Comparison of ENCODE assay signal across 8 cellular contexts in the genomic region with DNA sequence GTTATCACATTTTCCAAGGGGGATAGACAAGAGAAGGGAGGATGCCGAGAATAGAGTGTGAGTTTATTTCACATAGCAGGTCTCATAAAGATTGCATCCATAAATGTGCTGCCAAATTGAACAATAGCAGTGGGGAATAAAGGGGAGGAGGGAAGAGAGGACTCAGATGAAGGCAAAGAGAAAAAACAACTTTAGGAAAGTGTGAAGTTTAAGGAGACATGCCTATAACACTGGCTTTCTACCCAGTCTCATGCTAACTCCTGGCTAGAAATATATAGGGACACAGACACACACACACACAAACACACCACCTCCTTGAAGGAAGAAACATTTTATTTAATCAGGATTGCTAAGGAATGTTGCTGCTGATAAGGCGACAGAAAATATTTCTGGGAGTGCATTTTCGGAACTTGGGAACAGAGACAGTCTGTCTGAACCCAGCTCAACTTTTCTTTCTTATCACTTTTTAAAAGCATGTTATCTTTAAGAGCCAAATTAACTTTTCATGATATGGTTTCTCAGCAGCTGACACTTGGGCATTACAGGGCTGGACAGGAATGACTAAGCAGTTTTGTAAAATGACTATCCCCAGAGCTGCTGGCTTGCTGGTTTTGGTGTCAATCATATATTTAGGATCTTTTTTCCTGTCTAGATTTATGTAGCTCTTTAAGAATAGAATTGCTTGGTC.
DNase-seq lines count a peak whose midpoint lies in the region; ATAC-seq and TF ChIP-seq lines count a peak whose summit lies in the region.

No MANE protein-coding gene starts in this region.

- H3K36me3 ChIP-seq in body of pancreas (replicated peaks in 1 of 2; ENCODE audit: insufficient read depth in 1 of 2, low read depth in 2 of 2) = no peaks in the 10 kb centered on the region
- H3K36me3 ChIP-seq in OCI-LY7 (ENCODE audit: insufficient read depth, low read length) = no peaks in the 10 kb centered on the region

- H3K4me2 ChIP-seq in OCI-LY7 (ENCODE audit: low read length) = no peak overlapping the region

- ATAC-seq in GM19351 (IDR thresholded peaks at IDR 0.05; ENCODE audit: unreplicated experiment) (peak; percentile 48), HG03196 (IDR thresholded peaks at IDR 0.05; ENCODE audit: unreplicated experiment) (peak; percentile 57), body of pancreas (peak; percentile 50), omental fat pad (ENCODE audit: low FRiP score) (peak; percentile 67)

- no peaks in the 10 kb centered on the region for H3K9me3 Mint-ChIP-seq in activated CD4-positive, alpha-beta memory T cell treated with anti-CD3 and anti-CD28 coated beads for 36 hours

- DNase-seq in body of pancreas (no peak), omental fat pad (ENCODE audit: low spot score) (no peak), OCI-LY7 (ENCODE audit: low spot score) (no peak), AML-193 (lab: John Stamatoyannopoulos, UW) (no peak)
- no peak for DNase-seq in activated CD4-positive, alpha-beta memory T cell treated with anti-CD3 and anti-CD28 coated beads for 36 hours
- DNase-seq in stimulated activated CD4-positive, alpha-beta T cell treated with anti-CD3 and anti-CD28 coated beads, Interleukin-12 subunit alpha, Interleukin-12 subunit beta, amount 100 ng/mL, for 4 hours = no peak

- no peaks in the 10 kb centered on the region for H3K9me2 ChIP-seq in OCI-LY7 (ENCODE audit: insufficient read depth, low read length)

- H3K9me3 ChIP-seq in body of pancreas = no peaks in the 10 kb centered on the region
- H3K9me3 ChIP-seq in OCI-LY7 (ENCODE audit: low read length) = no peaks in the 10 kb centered on the region

- no peaks in the 10 kb centered on the region for H3K27me3 ChIP-seq in body of pancreas

- H3K4me1 ChIP-seq in body of pancreas (peaks cover 13% of the 10 kb centered on the region), OCI-LY7 (ENCODE audit: insufficient read depth, low read length, poor library complexity, severe bottlenecking) (no peaks in the 10 kb centered on the region)

- TF ChIP-seq CTCF in body of pancreas (IDR thresholded peaks at IDR 0.05) = no peak
- TF ChIP-seq CTCF in omental fat pad (IDR thresholded peaks at IDR 0.05) = no peak
- no peak for TF ChIP-seq CTCF in OCI-LY7 (conservative IDR thresholded peaks at IDR 0.05; ENCODE audit: low read length)

- H3K27ac Mint-ChIP-seq in activated CD4-positive, alpha-beta memory T cell treated with anti-CD3 and anti-CD28 coated beads for 36 hours = no peak overlapping the region

- no peaks in the 10 kb centered on the region for H3K36me3 Mint-ChIP-seq in activated CD4-positive, alpha-beta memory T cell treated with anti-CD3 and anti-CD28 coated beads for 36 hours

- peaks cover 6% of the 10 kb centered on the region for H3K4me1 Mint-ChIP-seq in activated CD4-positive, alpha-beta memory T cell treated with anti-CD3 and anti-CD28 coated beads for 36 hours (ENCODE audit: low read depth)

- intact Hi-C loops in body of pancreas (cut with DNase I) = no loop called here
- intact Hi-C loops in OCI-LY7 (cut with micrococcal nuclease; ENCODE audit: unreplicated experiment) = no loop called here
- intact Hi-C loops in activated CD4-positive, alpha-beta memory T cell treated with anti-CD3 and anti-CD28 coated beads for 36 hours (cut with micrococcal nuclease) = no loop called here

- POLR2A ChIA-PET in OCI-LY7 (lab: Charles Lee) = no interaction called here
- POLR2A ChIA-PET in activated CD4-positive, alpha-beta memory T cell treated with anti-CD3 and anti-CD28 coated beads for 36 hours (lab: Charles Lee) = no interaction called here

- no peak overlapping the region for H3K4me3 Mint-ChIP-seq in activated CD4-positive, alpha-beta memory T cell treated with anti-CD3 and anti-CD28 coated beads for 36 hours

- H3K27ac ChIP-seq in body of pancreas (peak overlapping the region in 2 of 4 donors; percentile 33 to 56), OCI-LY7 (ENCODE audit: low read depth, low read length, poor library complexity, severe bottlenecking) (no peak overlapping the region)

- H4K20me1 ChIP-seq in OCI-LY7 (ENCODE audit: insufficient read depth, low read length) = no peaks in the 10 kb centered on the region

- CTCF ChIA-PET in OCI-LY7 (lab: Charles Lee; ENCODE audit: unreplicated experiment) = no interaction called here
- CTCF ChIA-PET in activated CD4-positive, alpha-beta memory T cell treated with anti-CD3 and anti-CD28 coated beads for 36 hours (lab: Charles Lee) = no interaction called here

- H3K79me2 ChIP-seq in OCI-LY7 (ENCODE audit: insufficient read depth, low read depth, low read length) = no peaks in the 10 kb centered on the region

- no peak overlapping the region for H2AFZ ChIP-seq in OCI-LY7 (ENCODE audit: low read length)

- TF ChIP-seq POLR2A in body of pancreas (IDR thresholded peaks at IDR 0.05) = no peak

- no peaks in the 10 kb centered on the region for H3K27me3 Mint-ChIP-seq in activated CD4-positive, alpha-beta memory T cell treated with anti-CD3 and anti-CD28 coated beads for 36 hours

- WGBS in body of pancreas, 2 donors = 15% methylated on average over 3 of the region's 3 CpGs

- BruUV-seq in OCI-LY7 (replicated peaks; lab: Mats Ljungman, UMichigan) = no TSS peak

- no peak overlapping the region for H3K4me3 ChIP-seq in body of pancreas
- no peak overlapping the region for H3K4me3 ChIP-seq in OCI-LY7 (ENCODE audit: low read depth, low read length, poor library complexity, severe bottlenecking)
